1 cellular context compared by ENCODE assay signal in genomic region chr19:1217366-1217765, GRCh38.
A peak's percentile ranks its signal among the peaks of the same experiment; 100 is the strongest.
TF ChIP-seq lines count a peak whose summit lies in the region.

No MANE protein-coding gene starts in this region.

TF ChIP-seq in HEK293, 187 proteins besides CTCF, POLR2A, EP300 and RAD21 (continued from another document):
- TF ChIP-seq ZNF645 (tag by site-specific recombination; IDR thresholded peaks at IDR 0.05) (no peak), ZNF449 (tag by site-specific recombination; IDR thresholded peaks at IDR 0.05) (no peak), ZNF585B (tag by site-specific recombination; IDR thresholded peaks at IDR 0.05) (no peak), ZNF785 (tag by site-specific recombination; IDR thresholded peaks at IDR 0.05) (no peak), ZNF501 (tag by site-specific recombination; IDR thresholded peaks at IDR 0.05) (no peak), ZNF830 (tag by site-specific recombination; IDR thresholded peaks at IDR 0.05; ENCODE audit: low read depth) (no peak), KLF1 (tag by site-specific recombination; IDR thresholded peaks at IDR 0.05) (peak; percentile 94), ZNF404 (tag by site-specific recombination; IDR thresholded peaks at IDR 0.05) (no peak), ZEB2 (tag by site-specific recombination; IDR thresholded peaks at IDR 0.05) (no peak), ZNF335 (tag by site-specific recombination; conservative IDR thresholded peaks at IDR 0.05) (0 out of 2 replicates have a peak, but pooled peaks have one; percentile 14), SETDB1 (IDR thresholded peaks at IDR 0.05; ENCODE audit: insufficient read length, low read length) (no peak), ZNF626 (tag by site-specific recombination; IDR thresholded peaks at IDR 0.05) (no peak), ZNF692 (tag by site-specific recombination; IDR thresholded peaks at IDR 0.05) (no peak), KLF8 (tag by site-specific recombination; IDR thresholded peaks at IDR 0.05) (peak; percentile 59; the same call in 1 of the 2 replicates), WT1 (tag by site-specific recombination; IDR thresholded peaks at IDR 0.05) (no peak), KLF10 (tag by site-specific recombination; IDR thresholded peaks at IDR 0.05) (peak; percentile 76), ZBTB1 (tag by site-specific recombination; IDR thresholded peaks at IDR 0.05) (no peak), ZNF37A (tag by site-specific recombination; IDR thresholded peaks at IDR 0.05) (no peak), ZNF561 (tag by site-specific recombination; IDR thresholded peaks at IDR 0.05; ENCODE audit: borderline replicate concordance) (no peak), ZNF146 (tag by site-specific recombination; IDR thresholded peaks at IDR 0.05) (no peak), ZNF704 (tag by site-specific recombination; IDR thresholded peaks at IDR 0.05) (no peak), KLF17 (tag by site-specific recombination; IDR thresholded peaks at IDR 0.05) (peak; percentile 46; the same call in 1 of the 2 replicates), ZNF529 (tag by site-specific recombination; IDR thresholded peaks at IDR 0.05; ENCODE audit: insufficient replicate concordance) (no peak), ZNF837 (tag by site-specific recombination; IDR thresholded peaks at IDR 0.05) (no peak), OVOL3 (tag by site-specific recombination; IDR thresholded peaks at IDR 0.05) (no peak), ZNF138 (tag by site-specific recombination; IDR thresholded peaks at IDR 0.05; ENCODE audit: borderline replicate concordance) (no peak), SP3 (tag by site-specific recombination; IDR thresholded peaks at IDR 0.05) (0 out of 2 replicates have a peak, but pooled peaks have one; percentile 33), ZNF629 (tag by site-specific recombination; IDR thresholded peaks at IDR 0.05) (no peak), ZNF544 (tag by site-specific recombination; IDR thresholded peaks at IDR 0.05) (no peak), ZNF701 (tag by site-specific recombination; IDR thresholded peaks at IDR 0.05) (no peak), ZNF558 (tag by site-specific recombination; IDR thresholded peaks at IDR 0.05) (no peak), ZNF670 (tag by site-specific recombination; IDR thresholded peaks at IDR 0.05; ENCODE audit: low read depth) (no peak), KLF16 (tag by site-specific recombination; IDR thresholded peaks at IDR 0.05) (no peak), ZFP3 (tag by site-specific recombination; IDR thresholded peaks at IDR 0.05; ENCODE audit: low read depth) (no peak)
TF ChIP-seq in HEK293: peak in this region for 10.
